In the genomic region with DNA sequence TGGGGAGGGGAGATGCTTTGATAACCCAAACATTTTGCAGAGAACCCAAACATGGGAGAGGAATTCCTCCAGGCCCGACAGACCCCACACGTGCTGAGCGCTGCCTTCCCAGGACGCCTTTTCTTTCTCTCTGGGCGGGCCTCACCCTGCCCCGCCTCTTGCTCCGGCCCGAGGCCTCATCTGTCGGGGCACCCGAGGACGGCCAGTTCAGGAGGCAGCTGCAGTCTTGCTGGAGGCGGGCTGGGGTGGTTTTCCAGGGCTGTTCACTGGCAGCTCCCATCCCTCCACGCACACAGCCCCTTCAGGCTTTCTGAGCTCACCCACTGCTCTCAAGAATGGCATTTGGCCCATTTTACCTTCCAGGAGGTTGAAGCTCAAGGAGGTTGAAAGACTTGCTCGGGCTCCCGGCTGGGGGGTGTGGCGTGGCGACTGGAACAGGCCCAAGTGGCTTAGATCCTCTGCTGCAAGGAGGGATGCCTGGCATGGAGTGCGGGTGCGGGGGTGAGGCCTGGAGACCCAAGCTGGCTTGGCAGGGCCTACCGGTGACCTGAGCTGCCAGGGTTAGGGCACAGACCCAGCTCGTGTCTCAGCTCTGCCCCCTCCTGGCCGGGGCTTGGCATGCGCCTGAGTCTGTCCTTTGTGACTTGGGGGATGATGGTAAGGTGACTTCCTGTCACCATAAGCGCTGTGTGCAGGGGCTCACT, we compare ENCODE assay signal across 8 cellular contexts.
DNase-seq lines count a peak whose midpoint lies in the region; ATAC-seq, FAIRE-seq and TF ChIP-seq lines count a peak whose summit lies in the region.

No MANE protein-coding gene starts in this region.

- peaks cover 3% of the 10 kb centered on the region for H3K9me3 Mint-ChIP-seq in neural crest cell

- peaks cover 0 to 12% (median 0%) of the 10 kb centered on the region in 4 donors for H3K27me3 ChIP-seq in esophagus squamous epithelium

- H3K4me1 ChIP-seq in esophagus squamous epithelium: peaks cover 8 to 26% (median 13%) of the 10 kb centered on the region in 3 donors

- H3K9me3 ChIP-seq in esophagus squamous epithelium: no peaks in the 10 kb centered on the region

- TF ChIP-seq CTCF in GM12873 (IDR thresholded peaks at IDR 0.05; ENCODE audit: insufficient read depth, low read depth, low read length, missing control alignments) (peak; percentile 91), esophagus squamous epithelium (IDR thresholded peaks at IDR 0.05) (peak; percentile 27 to 74 (median 56)), neural crest cell (conservative IDR thresholded peaks at IDR 0.05) (peak; percentile 72)

- 20% methylated on average over 2 of the region's 24 CpGs; no CpG with 5 or more reads in 1 of the 2 donors for WGBS in esophagus squamous epithelium, 2 donors

- FAIRE-seq in urothelium cell line (lab: Jason Lieb, UNC): no peak

- no peaks in the 10 kb centered on the region for H3K36me3 Mint-ChIP-seq in neural crest cell (ENCODE audit: low read depth)

- H3K27me3 Mint-ChIP-seq in neural crest cell (ENCODE audit: low read depth): peaks cover 3% of the 10 kb centered on the region

- intact Hi-C loops in esophagus squamous epithelium (cut with DNase I): no loop called here

- no peak overlapping the region for H3K4me3 Mint-ChIP-seq in neural crest cell

- DNase-seq in 8988T (peak; percentile 94), NCI-H1694 (lab: John Stamatoyannopoulos, UW) (peak; percentile 20), esophagus squamous epithelium (lab: John Stamatoyannopoulos, UW) (no peak), neural crest cell (ENCODE audit: low read depth, low spot score) (peak; percentile 79), urothelium cell line (ENCODE audit: low spot score) (peak; percentile 60)
- peak; percentile 85 for DNase-seq in activated CD8-positive, alpha-beta memory T cell treated with anti-CD3 and anti-CD28 coated beads, Interleukin-2, amount 50 U/mL, for 48 hours

- peak overlapping the region in 3 of 4 donors; percentile 12 to 52 (median 14) for H3K27ac ChIP-seq in esophagus squamous epithelium

- peak overlapping the region; percentile 63 for H3K27ac Mint-ChIP-seq in neural crest cell (ENCODE audit: unreplicated experiment)

- TF ChIP-seq POLR2A in esophagus squamous epithelium (IDR thresholded peaks at IDR 0.05): no peak

- no peaks in the 10 kb centered on the region for H3K36me3 ChIP-seq in esophagus squamous epithelium

- H3K4me3 ChIP-seq in esophagus squamous epithelium: no peak overlapping the region

- no peak for ATAC-seq in HG03095 (IDR thresholded peaks at IDR 0.05; ENCODE audit: unreplicated experiment)

- peaks cover 12% of the 10 kb centered on the region for H3K4me1 Mint-ChIP-seq in neural crest cell
